ENCODE assay signal across 20 cellular contexts in the genomic region with DNA sequence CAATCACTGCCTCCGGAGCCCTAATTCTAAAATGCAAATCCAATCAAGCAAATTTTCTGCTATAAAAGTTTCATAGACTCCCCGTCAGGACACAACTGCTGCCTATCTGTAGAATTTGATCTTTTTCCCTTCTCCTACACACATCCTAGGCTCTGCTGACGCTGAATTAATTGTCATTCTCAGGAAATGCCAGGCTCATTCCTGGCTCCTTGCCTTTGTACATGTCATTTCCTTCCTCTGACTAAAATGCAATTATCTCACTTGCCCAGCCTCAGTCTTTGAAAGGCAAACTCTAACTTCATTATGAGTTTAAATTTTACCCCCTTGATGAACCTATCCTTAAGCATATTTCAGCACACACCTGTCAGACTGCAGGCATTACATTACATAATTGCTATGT.
DNase-seq lines count a peak whose midpoint lies in the region; ATAC-seq and TF ChIP-seq lines count a peak whose summit lies in the region.
"Had no signal": no experiment of that assay in that cellular context is flagged by ENCODE, and none has a peak within 500 bp of the region (broad histone marks: within the 10 kb centered on the region; RNA-seq: fewer than 3 reads in every experiment).

No MANE protein-coding gene starts in this region.

- no peaks in the 10 kb centered on the region for H3K36me3 ChIP-seq in mammary epithelial cell (ENCODE audit: insufficient read depth, low read length)
- no peaks in the 10 kb centered on the region for H3K36me3 ChIP-seq in breast epithelium
- H3K36me3 ChIP-seq: SJSA1 had no signal

- BruUV-seq in mammary epithelial cell (replicated peaks; lab: Mats Ljungman, UMichigan) = no TSS peak

- no peak for TF ChIP-seq POLR2A in breast epithelium (IDR thresholded peaks at IDR 0.05)

- intact Hi-C loops in mammary epithelial cell (cut with micrococcal nuclease) = no loop called here
- intact Hi-C loops in breast epithelium (cut with DNase I; ENCODE audit: low total_unique reads) = no loop called here
- intact Hi-C loops in activated naive CD4-positive, alpha-beta T cell treated with anti-CD3 and anti-CD28 coated beads for 36 hours (cut with micrococcal nuclease) = no loop called here

- no peaks in the 10 kb centered on the region for H3K27me3 Mint-ChIP-seq in activated naive CD4-positive, alpha-beta T cell treated with anti-CD3 and anti-CD28 coated beads for 36 hours (ENCODE audit: low read depth)
- H3K27me3 Mint-ChIP-seq: CD4-positive, alpha-beta T cell had no signal

- H2AFZ ChIP-seq in mammary epithelial cell (ENCODE audit: low read depth, low read length) = no peak overlapping the region
- H2AFZ ChIP-seq: GM23248 had no signal

- TF ChIP-seq CTCF in mammary epithelial cell (conservative IDR thresholded peaks at IDR 0.05 in 1 of 2, IDR thresholded peaks at IDR 0.05 in 1 of 2; ENCODE audit: extremely low read depth in 1 of 2, insufficient read depth in 1 of 2, low read depth in 1 of 2, low read length in 2 of 2) = no peak
- no peak for TF ChIP-seq CTCF in breast epithelium (IDR thresholded peaks at IDR 0.05)

- no peaks in the 10 kb centered on the region for H3K4me1 Mint-ChIP-seq in activated naive CD4-positive, alpha-beta T cell treated with anti-CD3 and anti-CD28 coated beads for 36 hours (ENCODE audit: low read depth)

- H3K4me1 ChIP-seq in mammary epithelial cell (ENCODE audit: insufficient read depth, low read length) (peaks cover 13% of the 10 kb centered on the region), breast epithelium (no peaks in the 10 kb centered on the region)
- H3K4me1 ChIP-seq: Caco-2, SJSA1 had no signal

- 36% methylated on average over 3 of the region's 3 CpGs for WGBS in mammary epithelial cell (ENCODE audit: low coverage, missing lambda C conversion rate)

- no peaks in the 10 kb centered on the region for H3K9me3 ChIP-seq in mammary epithelial cell (replicated peaks; ENCODE audit: insufficient read depth, low read length)
- H3K9me3 ChIP-seq in breast epithelium = no peaks in the 10 kb centered on the region
- H3K9me3 ChIP-seq: Caco-2, SJSA1 had no signal

- no peaks in the 10 kb centered on the region for H3K27me3 ChIP-seq in mammary epithelial cell (ENCODE audit: insufficient read depth, low read length)
- H3K27me3 ChIP-seq in breast epithelium = no peaks in the 10 kb centered on the region
- H3K27me3 ChIP-seq: SJSA1 had no signal

- no peak for ATAC-seq in SK-N-SH treated with all-trans-retinoic acid at 6 μM for 48 hours
- ATAC-seq: GM12878, PC-3 had no signal

- in situ Hi-C loops in mammary epithelial cell (cut with MboI; ENCODE audit: low sequenced_read_pairs in 2 of 2) = no loop called here

- no peaks in the 10 kb centered on the region for H3K79me2 ChIP-seq in mammary epithelial cell (ENCODE audit: insufficient read depth, low read length)

- peaks cover 11% of the 10 kb centered on the region for H3K9me3 Mint-ChIP-seq in activated naive CD4-positive, alpha-beta T cell treated with anti-CD3 and anti-CD28 coated beads for 36 hours

- no peaks in the 10 kb centered on the region for H3K36me3 Mint-ChIP-seq in activated naive CD4-positive, alpha-beta T cell treated with anti-CD3 and anti-CD28 coated beads for 36 hours (ENCODE audit: low read depth)

- H3K27ac ChIP-seq in mammary epithelial cell (ENCODE audit: insufficient read depth, low read depth, low read length) = no peak overlapping the region
- no peak overlapping the region for H3K27ac ChIP-seq in breast epithelium
- H3K27ac ChIP-seq: GM23248, SJSA1 had no signal

- H3K4me3 ChIP-seq in mammary epithelial cell (replicated peaks in 1 of 3; ENCODE audit: insufficient read depth in 1 of 3, low read depth in 2 of 3, low read length in 3 of 3) (no peak overlapping the region), breast epithelium (no peak overlapping the region)
- H3K4me3 ChIP-seq: GM12878, GM23248, SJSA1 had no signal

- no peak overlapping the region for H3K4me3 Mint-ChIP-seq in activated naive CD4-positive, alpha-beta T cell treated with anti-CD3 and anti-CD28 coated beads for 36 hours
- H3K4me3 Mint-ChIP-seq: CD4-positive, alpha-beta T cell had no signal

- no peak overlapping the region for H3K9ac ChIP-seq in mammary epithelial cell (ENCODE audit: insufficient read depth, low read length)
- H3K9ac ChIP-seq: GM23248 had no signal

- no peaks in the 10 kb centered on the region for H4K20me1 ChIP-seq in mammary epithelial cell (ENCODE audit: insufficient read depth, low read length)

- dilution Hi-C loops in mammary epithelial cell (cut with HindIII; ENCODE audit: low sequenced_read_pairs) = no loop called here

- no peak overlapping the region for H3K27ac Mint-ChIP-seq in activated naive CD4-positive, alpha-beta T cell treated with anti-CD3 and anti-CD28 coated beads for 36 hours
- H3K27ac Mint-ChIP-seq: CD4-positive, alpha-beta T cell had no signal

- peak; percentile 31 for DNase-seq in mammary epithelial cell
- no peak for DNase-seq in breast epithelium (ENCODE audit: low spot score in 2 of 2)
- peak; percentile 48 for DNase-seq in RKO (ENCODE audit: low spot score)
- DNase-seq in dermis microvascular lymphatic vessel endothelial cell (ENCODE audit: low read depth in 2 of 2) = peak; percentile 82 to 92
- no peak for DNase-seq in cerebellar nuclear complex (lab: John Stamatoyannopoulos, UW)
- DNase-seq in activated naive CD4-positive, alpha-beta T cell treated with anti-CD3 and anti-CD28 coated beads for 36 hours = no peak
- no peak for DNase-seq in NK-92 treated with Interleukin-12 subunit alpha and Interleukin-12 subunit beta, amount 100 ng/mL, for 24 hours (lab: John Stamatoyannopoulos, UW)
- DNase-seq: 8988T; Caco-2; CD4-positive, alpha-beta T cell; GM23248; KG1; NCI-H1417; NCI-H187; NCI-H2107; NCI-H524; PC-3 had no signal

- H3K4me2 ChIP-seq in mammary epithelial cell (ENCODE audit: insufficient read depth, low read depth, low read length) = peak overlapping the region; percentile 13

- CTCF ChIA-PET in mammary epithelial cell (lab: Charles Lee; ENCODE audit: low non-redundant PET) = no interaction called here
- CTCF ChIA-PET in activated naive CD4-positive, alpha-beta T cell treated with anti-CD3 and anti-CD28 coated beads for 36 hours (lab: Charles Lee) = no interaction called here

TF ChIP-seq in SK-N-SH treated with all-trans-retinoic acid at 6 μM for 48 hours, 23 proteins besides CTCF, POLR2A, EP300 and RAD21:
- TF ChIP-seq, protein P1, sequence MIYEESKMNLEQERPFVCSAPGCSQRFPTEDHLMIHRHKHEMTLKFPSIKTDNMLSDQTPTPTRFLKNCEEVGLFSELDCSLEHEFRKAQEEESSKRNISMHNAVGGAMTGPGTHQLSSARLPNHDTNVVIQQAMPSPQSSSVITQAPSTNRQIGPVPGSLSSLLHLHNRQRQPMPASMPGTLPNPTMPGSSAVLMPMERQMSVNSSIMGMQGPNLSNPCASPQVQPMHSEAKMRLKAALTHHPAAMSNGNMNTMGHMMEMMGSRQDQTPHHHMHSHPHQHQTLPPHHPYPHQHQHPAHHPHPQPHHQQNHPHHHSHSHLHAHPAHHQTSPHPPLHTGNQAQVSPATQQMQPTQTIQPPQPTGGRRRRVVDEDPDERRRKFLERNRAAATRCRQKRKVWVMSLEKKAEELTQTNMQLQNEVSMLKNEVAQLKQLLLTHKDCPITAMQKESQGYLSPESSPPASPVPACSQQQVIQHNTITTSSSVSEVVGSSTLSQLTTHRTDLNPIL (CRISPR knock-in tag; IDR thresholded peaks at IDR 0.05; ENCODE audit: low read depth) = no peak
- TF ChIP-seq OSR1 (CRISPR knock-in tag; IDR thresholded peaks at IDR 0.05) = no peak
- TF ChIP-seq GLIS3 (CRISPR knock-in tag; IDR thresholded peaks at IDR 0.05) = no peak
- no peak for TF ChIP-seq ZFP3 (CRISPR knock-in tag; IDR thresholded peaks at IDR 0.05)
- no peak for TF ChIP-seq ISL1 (CRISPR knock-in tag; IDR thresholded peaks at IDR 0.05)

Comparison
In these comparisons a context has a peak if more than half of its experiments do, and no peak if none do; other contexts are left out.
1. DNase-seq: peak in mammary epithelial cell (single experiment), RKO (single experiment) and dermis microvascular lymphatic vessel endothelial cell (2 of 2); none in breast epithelium (0 of 2), cerebellar nuclear complex (0 of 2), activated naive CD4-positive, alpha-beta T cell treated with anti-CD3 and anti-CD28 coated beads for 36 hours (single experiment) and NK-92 treated with Interleukin-12 subunit alpha and Interleukin-12 subunit beta, amount 100 ng/mL, for 24 hours (single experiment).